ENCODE assay signal across 1 cellular context in genomic region chr10:52187521-52188258, GRCh38.
TF ChIP-seq lines count a peak whose summit lies in the region.

No MANE protein-coding gene starts in this region.

TF ChIP-seq in HEK293, 187 proteins besides CTCF, POLR2A, EP300 and RAD21 (continued from another document):
- TF ChIP-seq ZBTB6 (tag by site-specific recombination; IDR thresholded peaks at IDR 0.05) (no peak), ZNF530 (tag by site-specific recombination; IDR thresholded peaks at IDR 0.05; ENCODE audit: low read depth) (no peak), ELK4 (IDR thresholded peaks at IDR 0.05; ENCODE audit: borderline replicate concordance, low read depth, low read length) (no peak), ZBTB44 (tag by site-specific recombination; IDR thresholded peaks at IDR 0.05) (no peak), ZNF37A (tag by site-specific recombination; IDR thresholded peaks at IDR 0.05) (no peak), ZNF223 (tag by site-specific recombination; IDR thresholded peaks at IDR 0.05) (no peak), IKZF3 (tag by site-specific recombination; IDR thresholded peaks at IDR 0.05) (no peak), ZNF514 (tag by site-specific recombination; IDR thresholded peaks at IDR 0.05) (no peak), ZNF639 (tag by site-specific recombination; IDR thresholded peaks at IDR 0.05) (no peak), ATF2 (tag by site-specific recombination; IDR thresholded peaks at IDR 0.05; ENCODE audit: low read depth) (no peak), ZNF610 (tag by site-specific recombination; IDR thresholded peaks at IDR 0.05; ENCODE audit: borderline replicate concordance) (no peak)
- TF ChIP-seq, protein P1, sequence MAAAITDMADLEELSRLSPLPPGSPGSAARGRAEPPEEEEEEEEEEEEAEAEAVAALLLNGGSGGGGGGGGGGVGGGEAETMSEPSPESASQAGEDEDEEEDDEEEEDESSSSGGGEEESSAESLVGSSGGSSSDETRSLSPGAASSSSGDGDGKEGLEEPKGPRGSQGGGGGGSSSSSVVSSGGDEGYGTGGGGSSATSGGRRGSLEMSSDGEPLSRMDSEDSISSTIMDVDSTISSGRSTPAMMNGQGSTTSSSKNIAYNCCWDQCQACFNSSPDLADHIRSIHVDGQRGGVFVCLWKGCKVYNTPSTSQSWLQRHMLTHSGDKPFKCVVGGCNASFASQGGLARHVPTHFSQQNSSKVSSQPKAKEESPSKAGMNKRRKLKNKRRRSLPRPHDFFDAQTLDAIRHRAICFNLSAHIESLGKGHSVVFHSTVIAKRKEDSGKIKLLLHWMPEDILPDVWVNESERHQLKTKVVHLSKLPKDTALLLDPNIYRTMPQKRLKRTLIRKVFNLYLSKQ (tag by site-specific recombination; IDR thresholded peaks at IDR 0.05; ENCODE audit: borderline replicate concordance) = no peak
- TF ChIP-seq, protein P2, sequence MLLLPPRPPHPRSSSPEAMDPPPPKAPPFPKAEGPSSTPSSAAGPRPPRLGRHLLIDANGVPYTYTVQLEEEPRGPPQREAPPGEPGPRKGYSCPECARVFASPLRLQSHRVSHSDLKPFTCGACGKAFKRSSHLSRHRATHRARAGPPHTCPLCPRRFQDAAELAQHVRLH (tag by site-specific recombination; IDR thresholded peaks at IDR 0.05) = no peak
- TF ChIP-seq, protein P3, sequence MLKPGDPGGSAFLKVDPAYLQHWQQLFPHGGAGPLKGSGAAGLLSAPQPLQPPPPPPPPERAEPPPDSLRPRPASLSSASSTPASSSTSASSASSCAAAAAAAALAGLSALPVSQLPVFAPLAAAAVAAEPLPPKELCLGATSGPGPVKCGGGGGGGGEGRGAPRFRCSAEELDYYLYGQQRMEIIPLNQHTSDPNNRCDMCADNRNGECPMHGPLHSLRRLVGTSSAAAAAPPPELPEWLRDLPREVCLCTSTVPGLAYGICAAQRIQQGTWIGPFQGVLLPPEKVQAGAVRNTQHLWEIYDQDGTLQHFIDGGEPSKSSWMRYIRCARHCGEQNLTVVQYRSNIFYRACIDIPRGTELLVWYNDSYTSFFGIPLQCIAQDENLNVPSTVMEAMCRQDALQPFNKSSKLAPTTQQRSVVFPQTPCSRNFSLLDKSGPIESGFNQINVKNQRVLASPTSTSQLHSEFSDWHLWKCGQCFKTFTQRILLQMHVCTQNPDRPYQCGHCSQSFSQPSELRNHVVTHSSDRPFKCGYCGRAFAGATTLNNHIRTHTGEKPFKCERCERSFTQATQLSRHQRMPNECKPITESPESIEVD (tag by site-specific recombination; IDR thresholded peaks at IDR 0.05) = peak; percentile 36; the same call in 1 of the 2 replicates
